In the genomic region with DNA sequence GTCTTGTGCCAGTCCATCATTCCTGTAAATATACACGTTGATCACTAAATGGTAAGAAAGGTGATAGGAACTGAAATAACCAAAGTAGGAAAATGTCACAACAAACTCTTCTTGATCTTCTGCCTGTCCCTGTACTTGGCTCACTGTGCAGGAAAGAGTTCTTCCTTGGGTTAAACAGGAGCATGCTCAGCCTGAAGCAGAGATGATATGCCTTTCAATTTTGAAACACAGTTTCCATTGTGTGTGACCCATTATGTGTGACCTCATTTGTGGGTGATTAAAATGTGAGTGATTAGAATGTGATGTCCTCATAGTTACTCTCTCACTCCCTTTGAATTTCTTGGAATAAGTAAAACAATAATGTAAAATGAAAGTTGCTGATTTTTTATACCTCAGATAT, we compare ENCODE assay signal across 9 cellular contexts.
"Had no signal": no experiment of that assay in that cellular context is flagged by ENCODE, and none has a peak within 500 bp of the region (broad histone marks: within the 10 kb centered on the region; RNA-seq: fewer than 3 reads in every experiment).

No MANE protein-coding gene starts in this region.

- H3K9me3 ChIP-seq: HAP-1 had no signal

- H3K27ac ChIP-seq: GM23248 had no signal

- ATAC-seq: HCT116, K562 had no signal

- H3K36me3 ChIP-seq: HAP-1 had no signal

- H3K4me1 ChIP-seq: HAP-1 had no signal

- DNase-seq: GM23248, GOT3, H7, HFFc6, IMR-90 had no signal

- FAIRE-seq: HTR-8/SVneo, K562 had no signal

- H3K4me3 ChIP-seq: GM23248, HAP-1, K562 had no signal
